Comparison of ENCODE assay signal across 1 cellular context in genomic region chr5:172156541-172156994, GRCh38.
TF ChIP-seq lines count a peak whose summit lies in the region.

No MANE protein-coding gene starts in this region.

TF ChIP-seq in HepG2, 621 proteins besides CTCF, POLR2A, EP300 and RAD21 (continues in another document):
- TF ChIP-seq AGO2 (optimal IDR thresholded peaks at IDR 0.05; ENCODE audit: low read depth, low read length) = no peak
- TF ChIP-seq ZBTB21 (CRISPR knock-in tag; IDR thresholded peaks at IDR 0.05) = no peak
- TF ChIP-seq ESRRA (CRISPR knock-in tag; IDR thresholded peaks at IDR 0.05; ENCODE audit: low read depth) = 0 out of 2 replicates have a peak, but pooled peaks have one; percentile 39
- no peak for TF ChIP-seq ZSCAN22 (CRISPR knock-in tag; IDR thresholded peaks at IDR 0.05)
- peak; percentile 54; the same call in 1 of the 2 replicates for TF ChIP-seq FOXK1 (CRISPR knock-in tag; IDR thresholded peaks at IDR 0.05; ENCODE audit: borderline replicate concordance, low read depth)
- TF ChIP-seq RXRA (CRISPR knock-in tag; IDR thresholded peaks at IDR 0.05) = peak; percentile 53; the same call in 1 of the 2 replicates
- TF ChIP-seq ZNF644 (CRISPR knock-in tag; IDR thresholded peaks at IDR 0.05; ENCODE audit: low read depth) = peak; percentile 57; the same call in 1 of the 2 replicates
- TF ChIP-seq ZFP36L2 (CRISPR knock-in tag; IDR thresholded peaks at IDR 0.05) = no peak
- TF ChIP-seq TBX2 (CRISPR knock-in tag; IDR thresholded peaks at IDR 0.05; ENCODE audit: borderline replicate concordance) = peak; percentile 62; the same call in 1 of the 2 replicates
- TF ChIP-seq ETV5 (CRISPR knock-in tag; IDR thresholded peaks at IDR 0.05; ENCODE audit: borderline replicate concordance) = peak; percentile 92
- no peak; the same call in 1 of the 2 replicates for TF ChIP-seq YEATS2 (CRISPR knock-in tag; IDR thresholded peaks at IDR 0.05; ENCODE audit: borderline replicate concordance)
- TF ChIP-seq ZNF687 (CRISPR knock-in tag; IDR thresholded peaks at IDR 0.05) = peak; percentile 84
- no peak; the same call in 1 of the 2 replicates for TF ChIP-seq TFAP4 (IDR thresholded peaks at IDR 0.05; ENCODE audit: borderline replicate concordance, low read depth)
- TF ChIP-seq ZNF83 (CRISPR knock-in tag; IDR thresholded peaks at IDR 0.05; ENCODE audit: borderline replicate concordance) = no peak
- TF ChIP-seq SMAD1 (CRISPR knock-in tag; IDR thresholded peaks at IDR 0.05; ENCODE audit: borderline replicate concordance, low read depth) = no peak
- TF ChIP-seq ZBTB38 (CRISPR knock-in tag; IDR thresholded peaks at IDR 0.05) = peak; percentile 97
- peak; percentile 83 for TF ChIP-seq HNF4G (IDR thresholded peaks at IDR 0.05; ENCODE audit: borderline replicate concordance, low read depth, low read length)
- peak; percentile 95 for TF ChIP-seq HNF4G (CRISPR knock-in tag; IDR thresholded peaks at IDR 0.05; ENCODE audit: borderline replicate concordance, low read depth)
- TF ChIP-seq SAP130 (CRISPR knock-in tag; IDR thresholded peaks at IDR 0.05; ENCODE audit: low read depth) = peak; percentile 58
- TF ChIP-seq HOXA5 (CRISPR knock-in tag; IDR thresholded peaks at IDR 0.05) = no peak
- peak; percentile 44; the same call in 1 of the 2 replicates for TF ChIP-seq KDM2A (CRISPR knock-in tag; IDR thresholded peaks at IDR 0.05; ENCODE audit: borderline replicate concordance, low read depth)
- TF ChIP-seq SMAD9 (CRISPR knock-in tag; IDR thresholded peaks at IDR 0.05) = no peak
- TF ChIP-seq ZGPAT (CRISPR knock-in tag; IDR thresholded peaks at IDR 0.05) = peak; percentile 63; the same call in 1 of the 2 replicates
- TF ChIP-seq ZNF563 (CRISPR knock-in tag; IDR thresholded peaks at IDR 0.05) = no peak
- no peak for TF ChIP-seq ZNF766 (CRISPR knock-in tag; IDR thresholded peaks at IDR 0.05; ENCODE audit: borderline replicate concordance)
- no peak for TF ChIP-seq E2F5 (CRISPR knock-in tag; conservative IDR thresholded peaks at IDR 0.05)
- TF ChIP-seq ZBTB25 (CRISPR knock-in tag; IDR thresholded peaks at IDR 0.05) = 0 out of 2 replicates have a peak, but pooled peaks have one; percentile 30
- TF ChIP-seq ZNF326 (CRISPR knock-in tag; IDR thresholded peaks at IDR 0.05; ENCODE audit: borderline replicate concordance) = no peak
- peak; percentile 86 for TF ChIP-seq FOXO1 (CRISPR knock-in tag; IDR thresholded peaks at IDR 0.05)
- no peak for TF ChIP-seq BRD4 (CRISPR knock-in tag; IDR thresholded peaks at IDR 0.05)
- peak; percentile 100 for TF ChIP-seq SOX5 (CRISPR knock-in tag; IDR thresholded peaks at IDR 0.05; ENCODE audit: borderline replicate concordance)
- TF ChIP-seq IKZF5 (CRISPR knock-in tag; IDR thresholded peaks at IDR 0.05) = 0 out of 2 replicates have a peak, but pooled peaks have one; percentile 60
- peak; percentile 17; the same call in 1 of the 2 replicates for TF ChIP-seq TBX3 (IDR thresholded peaks at IDR 0.05; ENCODE audit: borderline replicate concordance)
- no peak for TF ChIP-seq SATB2 (CRISPR knock-in tag; IDR thresholded peaks at IDR 0.05)
- TF ChIP-seq SALL1 (CRISPR knock-in tag; IDR thresholded peaks at IDR 0.05) = peak; percentile 84
- 0 out of 2 replicates have a peak, but pooled peaks have one; percentile 38 for TF ChIP-seq ZNF205 (CRISPR knock-in tag; IDR thresholded peaks at IDR 0.05)
- TF ChIP-seq ZNF792 (CRISPR knock-in tag; IDR thresholded peaks at IDR 0.05) = 0 out of 2 replicates have a peak, but pooled peaks have one; percentile 47
- peak; percentile 53; the same call in 1 of the 2 replicates for TF ChIP-seq HNF1B (CRISPR knock-in tag; IDR thresholded peaks at IDR 0.05)
- peak; percentile 41; the same call in 1 of the 2 replicates for TF ChIP-seq FOXP4 (CRISPR knock-in tag; IDR thresholded peaks at IDR 0.05)
- no peak for TF ChIP-seq ZFYVE20 (CRISPR knock-in tag; IDR thresholded peaks at IDR 0.05; ENCODE audit: borderline replicate concordance, low read depth)
- no peak for TF ChIP-seq NCOA2 (CRISPR knock-in tag; IDR thresholded peaks at IDR 0.05)
- TF ChIP-seq SP5 (CRISPR knock-in tag; IDR thresholded peaks at IDR 0.05; ENCODE audit: borderline replicate concordance, low read depth) = peak; percentile 13; the same call in 1 of the 2 replicates
- TF ChIP-seq TCF7 (IDR thresholded peaks at IDR 0.05; ENCODE audit: low read depth) = no peak
- no peak for TF ChIP-seq ZNF7 (CRISPR knock-in tag; IDR thresholded peaks at IDR 0.05)
- peak; percentile 86 for TF ChIP-seq GATAD2A (CRISPR knock-in tag; IDR thresholded peaks at IDR 0.05)
- TF ChIP-seq TGIF2 (CRISPR knock-in tag; IDR thresholded peaks at IDR 0.05) = no peak
- peak; percentile 58; the same call in 1 of the 2 replicates for TF ChIP-seq HDAC1 (CRISPR knock-in tag; IDR thresholded peaks at IDR 0.05)
- TF ChIP-seq ZNF18 (CRISPR knock-in tag; IDR thresholded peaks at IDR 0.05; ENCODE audit: insufficient replicate concordance) = peak; percentile 52
- peak; percentile 53 for TF ChIP-seq GABPB1 (CRISPR knock-in tag; IDR thresholded peaks at IDR 0.05)
- peak; percentile 60; the same call in 1 of the 2 replicates for TF ChIP-seq ZNF501 (CRISPR knock-in tag; IDR thresholded peaks at IDR 0.05)
- TF ChIP-seq NCOR1 (IDR thresholded peaks at IDR 0.05; ENCODE audit: borderline replicate concordance, low read length) = peak; percentile 68
- TF ChIP-seq SOX13 (IDR thresholded peaks at IDR 0.05) = peak; percentile 96
- TF ChIP-seq SOX13 (CRISPR knock-in tag; conservative IDR thresholded peaks at IDR 0.05 in 1 of 2, IDR thresholded peaks at IDR 0.05 in 1 of 2) = peak in 1 of 2 experiments; percentile 99; a peak in 2 of 4 replicates
- TF ChIP-seq EHMT2 (IDR thresholded peaks at IDR 0.05; ENCODE audit: borderline replicate concordance, low read depth, low read length) = 0 out of 2 replicates have a peak, but pooled peaks have one; percentile 38
- no peak for TF ChIP-seq SIX4 (CRISPR knock-in tag; IDR thresholded peaks at IDR 0.05)
